ENCODE assay signal across 8 cellular contexts in the genomic region with DNA sequence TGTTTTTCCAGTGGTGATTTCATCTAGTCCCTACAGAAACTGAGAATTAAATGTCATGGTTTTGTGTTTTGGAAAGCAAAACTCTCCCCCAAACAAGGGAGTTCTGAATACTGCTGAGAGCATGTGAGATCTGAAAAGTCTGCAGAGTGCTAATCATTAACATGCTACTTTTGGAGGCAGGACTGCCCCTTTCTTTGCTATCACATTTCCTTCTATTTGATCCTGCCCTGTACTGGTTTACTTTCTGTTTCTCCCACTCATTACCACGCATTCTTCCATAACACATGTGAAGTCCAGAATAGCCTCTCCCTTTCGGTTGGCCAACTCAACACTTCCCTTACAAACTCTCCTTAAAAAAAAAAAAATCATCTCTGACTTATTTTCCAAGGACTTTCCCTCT.
DNase-seq lines count a peak whose midpoint lies in the region; ATAC-seq and TF ChIP-seq lines count a peak whose summit lies in the region.

No MANE protein-coding gene starts in this region.

- ATAC-seq in GM18499 (IDR thresholded peaks at IDR 0.05; ENCODE audit: insufficient read depth, unreplicated experiment) (peak; percentile 61), HG02588 (IDR thresholded peaks at IDR 0.05; ENCODE audit: unreplicated experiment) (peak; percentile 90)

- peak overlapping the region; percentile 44 for H3K4me2 ChIP-seq in OCI-LY3 (ENCODE audit: low read length)

- no peak overlapping the region for H3K9ac ChIP-seq in OCI-LY3 (ENCODE audit: low read length)
- peak overlapping the region in 2 of 3 donors; percentile 4 to 41 for H3K9ac ChIP-seq in skeletal muscle tissue (ENCODE audit: low read depth in 1 of 3, low read length in 3 of 3)

- no peaks in the 10 kb centered on the region for H3K36me3 ChIP-seq in OCI-LY3 (replicated peaks; ENCODE audit: low read depth, low read length)
- no peaks in the 10 kb centered on the region for H3K36me3 ChIP-seq in skeletal muscle tissue (ENCODE audit: control insufficient read depth in 3 of 3, insufficient read depth in 3 of 3, low read length in 3 of 3)

- no peak overlapping the region for H2AFZ ChIP-seq in OCI-LY3 (ENCODE audit: low read depth, low read length)

- DNase-seq in fibroblast of the aortic adventitia (ENCODE audit: low read depth) (peak; percentile 87), hippocampal formation (lab: John Stamatoyannopoulos, UW) (no peak), NCI-H526 treated with DMSO at 0.1 percent for 48 hours (lab: John Stamatoyannopoulos, UW) (no peak), NCI-H187 (lab: John Stamatoyannopoulos, UW) (no peak)

- no peaks in the 10 kb centered on the region for H4K20me1 ChIP-seq in OCI-LY3 (ENCODE audit: insufficient read depth, low read length)

- H3K4me3 ChIP-seq in OCI-LY3 (ENCODE audit: low read length) (peak overlapping the region; percentile 32; the same call in 1 of the 2 replicates), fibroblast of the aortic adventitia (ENCODE audit: low read depth, low read length) (peak overlapping the region; percentile 44), skeletal muscle tissue (ENCODE audit: low read length in 3 of 3) (peak overlapping the region in 2 of 3 donors; percentile 4 to 61)

- no peaks in the 10 kb centered on the region for H3K9me3 ChIP-seq in OCI-LY3 (ENCODE audit: insufficient read depth, low read length)
- H3K9me3 ChIP-seq in skeletal muscle tissue (ENCODE audit: control insufficient read depth in 3 of 3, low read length in 3 of 3): no peaks in the 10 kb centered on the region

- TF ChIP-seq CTCF in OCI-LY3 (IDR thresholded peaks at IDR 0.05; ENCODE audit: low read depth, low read length) (no peak), fibroblast of the aortic adventitia (IDR thresholded peaks at IDR 0.05; ENCODE audit: insufficient read depth, low read length) (no peak)

- H3K27ac ChIP-seq in OCI-LY3 (ENCODE audit: low read length) (no peak overlapping the region), skeletal muscle tissue (ENCODE audit: low read depth, low read length) (peak overlapping the region; percentile 9)

- peaks cover 7% of the 10 kb centered on the region; the same call in 1 of the 2 replicates for H3K27me3 ChIP-seq in OCI-LY3 (ENCODE audit: low read depth, low read length)
- no peaks in the 10 kb centered on the region for H3K27me3 ChIP-seq in skeletal muscle tissue (ENCODE audit: control insufficient read depth in 3 of 3, insufficient read depth in 3 of 3, low read length in 3 of 3)

- peaks cover 19% of the 10 kb centered on the region for H3K4me1 ChIP-seq in OCI-LY3 (ENCODE audit: low read length)
- H3K4me1 ChIP-seq in skeletal muscle tissue (ENCODE audit: control insufficient read depth in 3 of 3, insufficient read depth in 3 of 3, low read length in 3 of 3): peaks cover 25 to 40% (median 29%) of the 10 kb centered on the region in 3 donors

- no peaks in the 10 kb centered on the region for H3K79me2 ChIP-seq in OCI-LY3 (ENCODE audit: low read length)
